In genomic region chr15:94287794-94288246, GRCh38 we compare ENCODE assay signal across 9 cellular contexts. TPM values are rescaled to one million over a fixed set of nuclear protein-coding genes. Genes with fewer than 3 reads are reported as not detected.
A peak's percentile ranks its signal among the peaks of the same experiment; 100 is the strongest.
DNase-seq lines count a peak whose midpoint lies in the region; ATAC-seq and TF ChIP-seq lines count a peak whose summit lies in the region.
"Had no signal": no experiment of that assay in that cellular context is flagged by ENCODE, and none has a peak within 500 bp of the region (broad histone marks: within the 10 kb centered on the region; RNA-seq: fewer than 3 reads in every experiment).

No MANE protein-coding gene starts in this region.

- no peaks in the 10 kb centered on the region for H3K36me3 Mint-ChIP-seq in endothelial cell (ENCODE audit: low read depth, unreplicated experiment)

- ATAC-seq in SK-N-SH treated with all-trans-retinoic acid at 6 μM for 48 hours (no peak), HG02759 (IDR thresholded peaks at IDR 0.05; ENCODE audit: unreplicated experiment) (peak; percentile 97), left ventricle myocardium superior (no peak)
- ATAC-seq: A549 had no signal

- intact Hi-C loops in left ventricle myocardium superior (cut with micrococcal nuclease) = no loop called here

- no peaks in the 10 kb centered on the region for H4K20me1 ChIP-seq in SK-N-SH (ENCODE audit: insufficient read depth)

- H3K9ac ChIP-seq in SK-N-SH = no peak overlapping the region
- H3K9ac ChIP-seq in mucosa of rectum (ENCODE audit: low read depth in 1 of 2, low read length in 2 of 2) = no peak overlapping the region

- H3K4me1 ChIP-seq in SK-N-SH (ENCODE audit: control insufficient read depth in 1 of 2, insufficient read depth in 2 of 2, low read depth in 1 of 2, low read length in 1 of 2) (peaks cover 0 to 22% of the 10 kb centered on the region in 2 experiments; a peak in 2 of 4 replicates), mucosa of rectum (ENCODE audit: control insufficient read depth in 2 of 2, insufficient read depth in 2 of 2, low read length in 2 of 2) (peaks cover 0 to 9% of the 10 kb centered on the region in 2 donors)
- H3K4me1 ChIP-seq: A549 had no signal

- no peak overlapping the region for H3K4me2 ChIP-seq in SK-N-SH
- H3K4me2 ChIP-seq: A549 had no signal

- H3K79me2 ChIP-seq in SK-N-SH (ENCODE audit: insufficient read depth) = no peaks in the 10 kb centered on the region

- POLR2A ChIA-PET in SK-N-SH (lab: Yijun Ruan, JAX) = no interaction called here

- H3K27me3 ChIP-seq in SK-N-SH (ENCODE audit: insufficient read depth) (no peaks in the 10 kb centered on the region), mucosa of rectum (ENCODE audit: control insufficient read depth in 2 of 2, insufficient read depth in 2 of 2, low read length in 2 of 2) (no peaks in the 10 kb centered on the region)

- TF ChIP-seq RAD21 in SK-N-SH (IDR thresholded peaks at IDR 0.05; ENCODE audit: low read length) = no peak

- H3K27ac ChIP-seq in SK-N-SH (ENCODE audit: low read depth in 2 of 2, low read length in 1 of 2) = peak overlapping the region in 1 of 2 experiments; percentile 94; a peak in 2 of 4 replicates
- H3K27ac ChIP-seq in mucosa of rectum (ENCODE audit: low read depth in 2 of 2, low read length in 2 of 2) = peak overlapping the region; percentile 25 to 35
- H3K27ac ChIP-seq: A549 had no signal

- no peak overlapping the region for H3K27ac Mint-ChIP-seq in endothelial cell (ENCODE audit: unreplicated experiment)

- no peaks in the 10 kb centered on the region for H3K27me3 Mint-ChIP-seq in endothelial cell (ENCODE audit: unreplicated experiment)

- no peaks in the 10 kb centered on the region for H3K9me2 ChIP-seq in SK-N-SH

- H3K9me3 Mint-ChIP-seq in endothelial cell (ENCODE audit: unreplicated experiment) = no peaks in the 10 kb centered on the region

- no peak overlapping the region for H3K4me3 Mint-ChIP-seq in endothelial cell (ENCODE audit: unreplicated experiment)

- H3K4me3 ChIP-seq in SK-N-SH (ENCODE audit: low read depth in 2 of 2, low read length in 1 of 2) (no peak overlapping the region), mucosa of rectum (ENCODE audit: low read length in 2 of 2) (peak overlapping the region in 1 of 2 donors; percentile 23)
- H3K4me3 ChIP-seq: A549 had no signal

- 24% methylated on average over 4 of the region's 4 CpGs for WGBS in SK-N-SH (ENCODE audit: low lambda C conversion rate)

- H3K9me3 ChIP-seq in SK-N-SH = no peaks in the 10 kb centered on the region; the same call in 1 of the 2 replicates
- no peaks in the 10 kb centered on the region for H3K9me3 ChIP-seq in mucosa of rectum (ENCODE audit: control insufficient read depth in 2 of 2, low read length in 2 of 2)
- H3K9me3 ChIP-seq: A549 had no signal

- TF ChIP-seq EP300 in SK-N-SH (IDR thresholded peaks at IDR 0.05; ENCODE audit: borderline replicate concordance in 1 of 2, low read depth in 1 of 2, low read length in 1 of 2) = no peak

- H3F3A ChIP-seq in SK-N-SH (replicated peaks; ENCODE audit: insufficient read depth) = no peaks in the 10 kb centered on the region

- peaks cover 10% of the 10 kb centered on the region for H3K4me1 Mint-ChIP-seq in endothelial cell (ENCODE audit: unreplicated experiment)

- TF ChIP-seq CTCF in SK-N-SH (IDR thresholded peaks at IDR 0.05) (no peak), endothelial cell (IDR thresholded peaks at IDR 0.05; ENCODE audit: unreplicated experiment) (no peak)

- H3K36me3 ChIP-seq in SK-N-SH (replicated peaks in 1 of 2; ENCODE audit: control insufficient read depth in 1 of 2, insufficient read depth in 2 of 2, low read length in 1 of 2) (no peaks in the 10 kb centered on the region), mucosa of rectum (ENCODE audit: control insufficient read depth in 2 of 2, insufficient read depth in 2 of 2, low read length in 2 of 2) (no peaks in the 10 kb centered on the region)

- DNase-seq in SK-N-SH (peak; percentile 14), OCI-M1 (lab: John Stamatoyannopoulos, UW) (peak; percentile 94), islet precursor cell (no peak), left ventricle myocardium superior (no peak), endothelial cell (ENCODE audit: low spot score) (no peak)

- CTCF ChIA-PET in SK-N-SH (lab: Yijun Ruan, JAX) = interaction anchor here (0.6 to 6.4 kb wide), 4 partner anchors 26 to 125 kb away, joined by 3 to 34 read pairs (median 4); no protein-coding TSS in a partner anchor

- H2AFZ ChIP-seq in SK-N-SH (ENCODE audit: low read depth) = no peak overlapping the region

TF ChIP-seq in SK-N-SH, 30 proteins besides CTCF, POLR2A, EP300 and RAD21:
- TF ChIP-seq PBX3 (IDR thresholded peaks at IDR 0.05) = no peak
- no peak for TF ChIP-seq EZH2phosphoT487 (IDR thresholded peaks at IDR 0.05; ENCODE audit: borderline replicate concordance, low read depth)
- TF ChIP-seq RXRA (IDR thresholded peaks at IDR 0.05; ENCODE audit: borderline replicate concordance, low read depth) = no peak
- TF ChIP-seq SIN3A (IDR thresholded peaks at IDR 0.05; ENCODE audit: borderline replicate concordance, low read depth, low read length) = no peak
- no peak for TF ChIP-seq MAX (IDR thresholded peaks at IDR 0.05; ENCODE audit: low read depth)
- no peak for TF ChIP-seq NFIC (IDR thresholded peaks at IDR 0.05; ENCODE audit: borderline replicate concordance)

TF ChIP-seq in SK-N-SH treated with all-trans-retinoic acid at 6 μM for 48 hours, 23 proteins besides CTCF, POLR2A, EP300 and RAD21:
- TF ChIP-seq ZNF70 (CRISPR knock-in tag; IDR thresholded peaks at IDR 0.05) (no peak), OSR1 (CRISPR knock-in tag; IDR thresholded peaks at IDR 0.05) (no peak), GLIS3 (CRISPR knock-in tag; IDR thresholded peaks at IDR 0.05) (no peak)

RNA-seq across cellular contexts. Expression of gene MCTP2, which starts 56.5 kb away (rescaled TPM):
- 0.26 and 0.52 TPM in 2 replicates for polyA plus RNA-seq in SK-N-SH (2012; rRNA removed)
- polyA plus RNA-seq in SK-N-SH (2012; cell fraction: cytosol; rRNA removed) = 0.13 and 0.38 TPM in 2 replicates
- polyA plus RNA-seq in SK-N-SH (2012; cell fraction: nucleus; rRNA removed) = 0.23 and 0.82 TPM in 2 replicates
- total RNA-seq in left ventricle myocardium superior (2.1 TPM), endothelial cell (ENCODE audit: unreplicated experiment) (1.5 TPM)
- polyA plus RNA-seq: A549 had no signal

Comparison
In these comparisons a context has a peak if more than half of its experiments do, and no peak if none do; other contexts are left out.
1. DNase-seq: peak in SK-N-SH (single experiment) and OCI-M1 (single experiment); none in islet precursor cell (single experiment), left ventricle myocardium superior (single experiment) and endothelial cell (single experiment).